1 cellular context compared by ENCODE assay signal in genomic region chr2:166329465-166329864, GRCh38.
A peak's percentile ranks its signal among the peaks of the same experiment; 100 is the strongest.
TF ChIP-seq lines count a peak whose summit lies in the region.

No MANE protein-coding gene starts in this region.

TF ChIP-seq in HepG2, 621 proteins besides CTCF, POLR2A, EP300 and RAD21 (continued from another document and continues in another):
- no peak for TF ChIP-seq UBTF (CRISPR knock-in tag; IDR thresholded peaks at IDR 0.05)
- TF ChIP-seq ZKSCAN1 (IDR thresholded peaks at IDR 0.05; ENCODE audit: low read length) = no peak
- 0 out of 2 replicates have a peak, but pooled peaks have one; percentile 56 for TF ChIP-seq ZNF317 (CRISPR knock-in tag; IDR thresholded peaks at IDR 0.05)
- TF ChIP-seq ATF5 (CRISPR knock-in tag; IDR thresholded peaks at IDR 0.05; ENCODE audit: low read depth) = no peak
- TF ChIP-seq GATA4 (IDR thresholded peaks at IDR 0.05; ENCODE audit: borderline replicate concordance, low read depth) = no peak
- TF ChIP-seq ARNTL (CRISPR knock-in tag; IDR thresholded peaks at IDR 0.05) = no peak
- TF ChIP-seq AFF4 (CRISPR knock-in tag; IDR thresholded peaks at IDR 0.05) = no peak
- no peak for TF ChIP-seq BCL3 (CRISPR knock-in tag; IDR thresholded peaks at IDR 0.05)
- no peak for TF ChIP-seq SUZ12 (IDR thresholded peaks at IDR 0.05; ENCODE audit: low read depth, low read length)
- TF ChIP-seq ZFP62 (CRISPR knock-in tag; IDR thresholded peaks at IDR 0.05) = no peak
- TF ChIP-seq CREBL2 (CRISPR knock-in tag; IDR thresholded peaks at IDR 0.05; ENCODE audit: borderline replicate concordance) = no peak
- no peak for TF ChIP-seq ATF6 (CRISPR knock-in tag; conservative IDR thresholded peaks at IDR 0.05)
- peak; percentile 59; the same call in 1 of the 2 replicates for TF ChIP-seq ZNF724P (CRISPR knock-in tag; IDR thresholded peaks at IDR 0.05; ENCODE audit: borderline replicate concordance)
- TF ChIP-seq SIX1 (CRISPR knock-in tag; IDR thresholded peaks at IDR 0.05; ENCODE audit: borderline replicate concordance) = 0 out of 2 replicates have a peak, but pooled peaks have one; percentile 67
- TF ChIP-seq FOSL2 (CRISPR knock-in tag; IDR thresholded peaks at IDR 0.05) = no peak; the same call in 1 of the 2 replicates
- no peak for TF ChIP-seq ZBTB7B (CRISPR knock-in tag; IDR thresholded peaks at IDR 0.05)
- TF ChIP-seq CREB3 (CRISPR knock-in tag; IDR thresholded peaks at IDR 0.05) = no peak
- TF ChIP-seq ATF4 (CRISPR knock-in tag; IDR thresholded peaks at IDR 0.05) = peak in 1 of 2 experiments; percentile 82; a peak in 2 of 4 replicates
- no peak for TF ChIP-seq MEIS1 (CRISPR knock-in tag; IDR thresholded peaks at IDR 0.05; ENCODE audit: borderline replicate concordance)
- peak; percentile 99 for TF ChIP-seq AHDC1 (CRISPR knock-in tag; IDR thresholded peaks at IDR 0.05; ENCODE audit: borderline replicate concordance)
- no peak for TF ChIP-seq MXD3 (CRISPR knock-in tag; IDR thresholded peaks at IDR 0.05)
- no peak for TF ChIP-seq GTF2F1 (IDR thresholded peaks at IDR 0.05; ENCODE audit: low read length)
- peak; percentile 99 for TF ChIP-seq HOMEZ (CRISPR knock-in tag; IDR thresholded peaks at IDR 0.05; ENCODE audit: low read depth)
- no peak for TF ChIP-seq PAF1 (CRISPR knock-in tag; IDR thresholded peaks at IDR 0.05)
- TF ChIP-seq ZNF710 (CRISPR knock-in tag; IDR thresholded peaks at IDR 0.05; ENCODE audit: borderline replicate concordance) = peak; percentile 91
- TF ChIP-seq NFKBIZ (CRISPR knock-in tag; IDR thresholded peaks at IDR 0.05) = no peak; the same call in 1 of the 2 replicates
- no peak for TF ChIP-seq ZNF556 (CRISPR knock-in tag; IDR thresholded peaks at IDR 0.05; ENCODE audit: borderline replicate concordance)
- no peak for TF ChIP-seq SIN3A (IDR thresholded peaks at IDR 0.05; ENCODE audit: borderline replicate concordance, low read depth, low read length)
- TF ChIP-seq ZNF225 (CRISPR knock-in tag; IDR thresholded peaks at IDR 0.05) = no peak
- no peak for TF ChIP-seq ZC3H4 (CRISPR knock-in tag; IDR thresholded peaks at IDR 0.05; ENCODE audit: borderline replicate concordance)
- TF ChIP-seq ZNF264 (CRISPR knock-in tag; IDR thresholded peaks at IDR 0.05) = no peak; the same call in 1 of the 2 replicates
- peak; percentile 33; the same call in 1 of the 2 replicates for TF ChIP-seq CHD4 (IDR thresholded peaks at IDR 0.05; ENCODE audit: borderline replicate concordance, low read length)
